ENCODE assay signal across 8 cellular contexts in the genomic region with DNA sequence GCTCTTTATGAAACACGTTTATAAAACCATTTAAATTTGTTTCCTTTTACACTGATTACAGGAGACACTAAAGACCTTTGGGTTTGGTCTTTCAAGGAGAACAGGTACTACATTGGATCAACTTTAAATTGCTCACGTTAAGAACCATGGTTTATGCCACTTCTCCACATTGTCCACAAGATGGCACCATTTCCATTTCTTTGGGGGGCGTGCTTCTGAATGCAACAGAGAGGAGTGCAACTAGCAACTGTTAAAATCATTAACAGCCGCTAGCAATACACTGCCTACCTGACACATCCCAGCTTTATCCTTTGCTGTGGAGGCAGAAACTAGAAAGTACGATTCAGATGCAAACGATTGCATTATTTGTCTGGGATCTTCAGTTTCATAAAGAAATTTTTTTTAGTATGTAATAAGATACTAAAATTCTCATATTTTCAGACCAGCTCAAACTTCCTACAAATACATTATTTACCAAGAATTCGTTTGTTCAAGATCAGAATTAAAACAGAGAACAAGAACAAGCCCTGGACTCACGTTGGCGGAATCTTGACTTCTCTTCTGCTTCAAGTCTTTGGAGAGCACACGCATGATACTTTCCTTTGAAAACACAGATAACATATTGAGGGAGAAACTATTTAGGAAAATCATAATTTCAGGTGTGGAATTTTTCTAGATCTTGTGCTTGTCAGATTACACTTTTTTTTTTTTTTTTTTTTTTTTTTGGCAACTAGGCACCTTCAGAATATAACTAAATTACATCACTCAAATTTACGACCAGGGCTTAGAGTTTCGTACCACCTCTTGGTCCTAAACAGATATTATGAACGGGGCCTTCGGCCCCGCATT. TPM values are rescaled to one million over a fixed set of nuclear protein-coding genes. Genes with fewer than 3 reads are reported as not detected.
DNase-seq lines count a peak whose midpoint lies in the region; ATAC-seq, FAIRE-seq and TF ChIP-seq lines count a peak whose summit lies in the region.

No MANE protein-coding gene starts in this region.

- H3K79me2 ChIP-seq in mammary epithelial cell (ENCODE audit: insufficient read depth, low read length): no peaks in the 10 kb centered on the region

- peaks cover 31% of the 10 kb centered on the region for H3K4me1 ChIP-seq in mammary epithelial cell (ENCODE audit: insufficient read depth, low read length)

- H2AFZ ChIP-seq in mammary epithelial cell (ENCODE audit: low read depth, low read length): peak overlapping the region; percentile 87

- H3K36me3 ChIP-seq in mammary epithelial cell (ENCODE audit: insufficient read depth, low read length): no peaks in the 10 kb centered on the region

- intact Hi-C loops in mammary epithelial cell (cut with micrococcal nuclease): loop anchor here (1.0 to 10.0 kb wide), 7 partner anchors 60 to 1029 kb away; partner anchors contain the start of genes DHX29 and MTREX

- no peaks in the 10 kb centered on the region for H3K27me3 ChIP-seq in mammary epithelial cell (ENCODE audit: insufficient read depth, low read length)

- H3K27ac ChIP-seq in mammary epithelial cell (ENCODE audit: insufficient read depth, low read depth, low read length): peak overlapping the region; percentile 35

- dilution Hi-C loops in mammary epithelial cell (cut with HindIII; ENCODE audit: low sequenced_read_pairs): no loop called here

- H3K4me3 ChIP-seq in AG09309 (ENCODE audit: control insufficient read depth, low read depth, low read length) (peak overlapping the region; percentile 72), mammary epithelial cell (replicated peaks in 1 of 3; ENCODE audit: insufficient read depth in 1 of 3, low read depth in 2 of 3, low read length in 3 of 3) (peak overlapping the region; percentile 55 to 81 (median 62))

- CTCF ChIA-PET in mammary epithelial cell (lab: Charles Lee; ENCODE audit: low non-redundant PET): interaction anchor here (0.6 to 1.1 kb wide), 3 partner anchors 12 to 264 kb away, joined by 3 to 7 read pairs (median 5); partner anchors contain the start of gene GPX8

- BruUV-seq in mammary epithelial cell (replicated peaks; lab: Mats Ljungman, UMichigan): no TSS peak

- no peaks in the 10 kb centered on the region for H4K20me1 ChIP-seq in mammary epithelial cell (ENCODE audit: insufficient read depth, low read length)

- no peak for DNase-seq in AG09309 (ENCODE audit: low read depth)
- peak; percentile 73 for DNase-seq in NCI-H2107 treated with DMSO at 0.1 percent for 48 hours (lab: John Stamatoyannopoulos, UW; ENCODE audit: unreplicated experiment)
- peak; percentile 81 for DNase-seq in mammary epithelial cell
- DNase-seq in stimulated activated CD4-positive, alpha-beta T cell treated with anti-CD3 and anti-CD28 coated beads, Interleukin-12 subunit alpha, Interleukin-12 subunit beta, amount 100 ng/mL, for 4 hours: peak; percentile 20

- H3K4me2 ChIP-seq in mammary epithelial cell (ENCODE audit: insufficient read depth, low read depth, low read length): peak overlapping the region; percentile 98

- TF ChIP-seq CTCF in AG09309 (IDR thresholded peaks at IDR 0.05; ENCODE audit: control insufficient read depth, insufficient read depth, low read depth, low read length, missing control alignments) (peak; percentile 82), mammary epithelial cell (conservative IDR thresholded peaks at IDR 0.05 in 1 of 2, IDR thresholded peaks at IDR 0.05 in 1 of 2; ENCODE audit: extremely low read depth in 1 of 2, insufficient read depth in 1 of 2, low read depth in 1 of 2, low read length in 2 of 2) (peak; percentile 81)

- ATAC-seq in GM18867 (IDR thresholded peaks at IDR 0.05; ENCODE audit: unreplicated experiment) (peak; percentile 71), HG03108 (IDR thresholded peaks at IDR 0.05; ENCODE audit: unreplicated experiment) (peak; percentile 62)

- WGBS in mammary epithelial cell (ENCODE audit: low coverage, missing lambda C conversion rate): 17% methylated on average over 15 of the region's 15 CpGs

- in situ Hi-C loops in mammary epithelial cell (cut with MboI; ENCODE audit: low sequenced_read_pairs in 2 of 2): loop anchor here (5.0 to 10.0 kb wide), 2 partner anchors 60 to 63 kb away; partner anchors contain the start of gene CCNO (in 2 of the 2)

- no peak overlapping the region for H3K9ac ChIP-seq in mammary epithelial cell (ENCODE audit: insufficient read depth, low read length)

- H3K9me3 ChIP-seq in mammary epithelial cell (replicated peaks; ENCODE audit: insufficient read depth, low read length): no peaks in the 10 kb centered on the region

- peak; percentile 75 for FAIRE-seq in TTC549 (lab: Jason Lieb, UNC)
- FAIRE-seq in islet of Langerhans (lab: Jason Lieb, UNC): peak; percentile 41

RNA-seq across cellular contexts. Expression of gene CDC20B, which starts 0.7 kb away (rescaled TPM):
- total RNA-seq in mammary epithelial cell: not detected
- polyA plus RNA-seq in mammary epithelial cell: 0.05 TPM
- not detected for polyA minus RNA-seq in mammary epithelial cell

RNA-seq across cellular contexts. Expression of gene GPX8, which starts 12.3 kb away (rescaled TPM):
- total RNA-seq in mammary epithelial cell: 10 to 100 TPM; 38.0 to 38.8 TPM
- 30.8 TPM for polyA plus RNA-seq in mammary epithelial cell
- polyA minus RNA-seq in mammary epithelial cell: 26.2 TPM

RNA-seq across cellular contexts. Expression of gene MCIDAS, which starts 54.8 kb away (rescaled TPM):
- under 1 TPM; 0.33 to 0.92 TPM for total RNA-seq in mammary epithelial cell
- polyA plus RNA-seq in mammary epithelial cell: 0.42 TPM
- not detected for polyA minus RNA-seq in mammary epithelial cell
